In genomic region chr11:63974259-63975143, GRCh38 we compare ENCODE assay signal across 1 cellular context.
TF ChIP-seq lines count a peak whose summit lies in the region.

A gene with protein sequence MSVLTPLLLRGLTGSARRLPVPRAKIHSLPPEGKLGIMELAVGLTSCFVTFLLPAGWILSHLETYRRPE (plus strand): TSS chr11:63974620. CDS start chr11:63974681, 61 bp downstream.

TF ChIP-seq in H1, 55 proteins besides CTCF, POLR2A, EP300 and RAD21:
- peak; percentile 98 for TF ChIP-seq YY1 (IDR thresholded peaks at IDR 0.05; ENCODE audit: low read depth, low read length)
- TF ChIP-seq RFX5 (IDR thresholded peaks at IDR 0.05; ENCODE audit: borderline replicate concordance, low read depth, low read length), result 0 out of 2 replicates have a peak, but pooled peaks have one; percentile 11
- TF ChIP-seq GTF2F1 (IDR thresholded peaks at IDR 0.05; ENCODE audit: borderline replicate concordance, low read depth, low read length), result peak; percentile 82
- TF ChIP-seq TBP (IDR thresholded peaks at IDR 0.05; ENCODE audit: low read depth, low read length), result peak; percentile 47; the same call in 1 of the 2 replicates
- peak; percentile 80 for TF ChIP-seq ASH2L (IDR thresholded peaks at IDR 0.05; ENCODE audit: low read length)
- TF ChIP-seq NRF1 (IDR thresholded peaks at IDR 0.05; ENCODE audit: low read depth, low read length), result no peak
- no peak for TF ChIP-seq POU5F1 (IDR thresholded peaks at IDR 0.05; ENCODE audit: low read depth, low read length)
- peak; percentile 84 for TF ChIP-seq POLR2AphosphoS5 (IDR thresholded peaks at IDR 0.05; ENCODE audit: low read depth, low read length)
- TF ChIP-seq RBBP5 (IDR thresholded peaks at IDR 0.05; ENCODE audit: borderline replicate concordance, low read depth, low read length), result peak; percentile 80; the same call in 1 of the 2 replicates
- peak; percentile 43 to 62; a peak in 1 of 4 replicates for TF ChIP-seq HDAC2 (IDR thresholded peaks at IDR 0.05; ENCODE audit: borderline replicate concordance in 1 of 2, low read depth in 2 of 2, low read length in 2 of 2)
- TF ChIP-seq TAF7 (optimal IDR thresholded peaks at IDR 0.05; ENCODE audit: borderline replicate concordance, low read depth, low read length), result peak; percentile 79
- peak; percentile 93 for TF ChIP-seq CEBPB (IDR thresholded peaks at IDR 0.05; ENCODE audit: low read depth, low read length)
- TF ChIP-seq PHF8 (conservative IDR thresholded peaks at IDR 0.05; ENCODE audit: low read depth, low read length), result peak; percentile 89
- TF ChIP-seq GABPA (IDR thresholded peaks at IDR 0.05; ENCODE audit: borderline replicate concordance, insufficient read depth, low read length), result peak; percentile 91
- no peak for TF ChIP-seq CHD1 (IDR thresholded peaks at IDR 0.05; ENCODE audit: low read depth, low read length)
- peak; percentile 69 for TF ChIP-seq JUND (IDR thresholded peaks at IDR 0.05; ENCODE audit: low read length)
- TF ChIP-seq NANOG (IDR thresholded peaks at IDR 0.05; ENCODE audit: insufficient read depth, low read depth, low read length, poor library complexity, severe bottlenecking), result no peak
- peak; percentile 66; the same call in 1 of the 2 replicates for TF ChIP-seq SP4 (IDR thresholded peaks at IDR 0.05; ENCODE audit: low read length)
- TF ChIP-seq EGR1 (IDR thresholded peaks at IDR 0.05; ENCODE audit: borderline replicate concordance, low read depth, low read length), result peak; percentile 87; the same call in 1 of the 2 replicates
- no peak for TF ChIP-seq FOSL1 (IDR thresholded peaks at IDR 0.05; ENCODE audit: insufficient read depth, low read depth, low read length)
- TF ChIP-seq CREB1 (IDR thresholded peaks at IDR 0.05), result peak; percentile 95
- TF ChIP-seq KDM4A (IDR thresholded peaks at IDR 0.05; ENCODE audit: low read depth, low read length, severe bottlenecking), result peak; percentile 49
- TF ChIP-seq, protein P1, sequence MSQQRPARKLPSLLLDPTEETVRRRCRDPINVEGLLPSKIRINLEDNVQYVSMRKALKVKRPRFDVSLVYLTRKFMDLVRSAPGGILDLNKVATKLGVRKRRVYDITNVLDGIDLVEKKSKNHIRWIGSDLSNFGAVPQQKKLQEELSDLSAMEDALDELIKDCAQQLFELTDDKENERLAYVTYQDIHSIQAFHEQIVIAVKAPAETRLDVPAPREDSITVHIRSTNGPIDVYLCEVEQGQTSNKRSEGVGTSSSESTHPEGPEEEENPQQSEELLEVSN (IDR thresholded peaks at IDR 0.05), result peak; percentile 64
- TF ChIP-seq TAF1 (IDR thresholded peaks at IDR 0.05; ENCODE audit: low read depth, low read length), result peak; percentile 75
- no peak for TF ChIP-seq RXRA (IDR thresholded peaks at IDR 0.05; ENCODE audit: insufficient read depth, low read depth, low read length)
- TF ChIP-seq CHD2 (IDR thresholded peaks at IDR 0.05; ENCODE audit: low read length), result peak; percentile 46; the same call in 1 of the 2 replicates
- peak; percentile 33; the same call in 1 of the 2 replicates for TF ChIP-seq SP2 (IDR thresholded peaks at IDR 0.05; ENCODE audit: low read length)
- TF ChIP-seq SIN3A (conservative IDR thresholded peaks at IDR 0.05 in 1 of 2, IDR thresholded peaks at IDR 0.05 in 1 of 2; ENCODE audit: low read depth in 1 of 2, low read length in 2 of 2), result peak; percentile 56 to 74; a peak in 2 of 4 replicates
- TF ChIP-seq SP1 (IDR thresholded peaks at IDR 0.05; ENCODE audit: low read depth, low read length), result peak; percentile 86
